8 cellular contexts compared by ENCODE assay signal in the genomic region with DNA sequence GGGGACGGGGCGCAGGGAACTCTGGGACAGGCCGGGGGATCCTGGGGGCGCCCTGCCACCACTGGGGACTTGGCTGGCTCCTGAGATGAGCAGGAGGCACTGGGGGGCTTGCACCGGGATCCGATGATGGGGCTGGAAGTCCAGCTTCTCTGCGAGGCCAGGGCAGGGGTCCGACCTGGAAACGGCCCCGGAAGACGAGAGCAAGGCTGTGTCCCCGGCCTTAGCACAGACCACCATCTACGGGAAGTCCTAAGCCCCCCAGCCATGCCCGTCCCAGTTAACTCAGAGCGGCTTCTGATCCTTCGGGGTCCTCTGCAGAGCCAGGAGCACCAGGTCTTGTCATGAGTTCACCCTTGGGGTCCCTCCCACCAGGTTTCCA. TPM values are rescaled to one million over a fixed set of nuclear protein-coding genes. Genes with fewer than 3 reads are reported as not detected.
DNase-seq lines count a peak whose midpoint lies in the region; ATAC-seq and TF ChIP-seq lines count a peak whose summit lies in the region.

No MANE protein-coding gene starts in this region.

- peak overlapping the region; percentile 66 for H3K4me3 ChIP-seq in GM08714 (ENCODE audit: low read length)
- peak overlapping the region; percentile 84 for H3K4me3 ChIP-seq in OCI-LY1 (ENCODE audit: low read depth, low read length, poor library complexity, severe bottlenecking)
- peak overlapping the region in 53 of 59 donors; percentile 8 to 84 (median 72) for H3K4me3 ChIP-seq in dorsolateral prefrontal cortex
- peak overlapping the region; percentile 80 for H3K4me3 ChIP-seq in osteoblast (ENCODE audit: insufficient read depth, low read length)

- H3K79me2 ChIP-seq in OCI-LY1 (ENCODE audit: insufficient read depth, low read length), result no peaks in the 10 kb centered on the region
- H3K79me2 ChIP-seq in osteoblast (ENCODE audit: insufficient read depth, low read length), result peaks cover 10% of the 10 kb centered on the region

- DNase-seq in dorsolateral prefrontal cortex (no peak), osteoblast (ENCODE audit: insufficient read length, low spot score, missing footprints) (no peak), NCI-H2029 treated with DMSO at 0.1 percent for 48 hours (lab: John Stamatoyannopoulos, UW) (no peak), NCI-H1930 (lab: John Stamatoyannopoulos, UW) (no peak)

- H3K9me3 ChIP-seq in OCI-LY1 (ENCODE audit: low read length) (no peaks in the 10 kb centered on the region), osteoblast (ENCODE audit: low read depth, low read length) (no peaks in the 10 kb centered on the region)

- H3K27ac ChIP-seq in OCI-LY1 (ENCODE audit: low read depth, low read length, poor library complexity, severe bottlenecking) (peak overlapping the region; percentile 83), dorsolateral prefrontal cortex (peak overlapping the region in 1 of 59 donors; percentile 52), osteoblast (ENCODE audit: low read depth, low read length) (no peak overlapping the region)

- H3K9ac ChIP-seq in OCI-LY1 (ENCODE audit: low read length), result peak overlapping the region; percentile 97

- TF ChIP-seq CTCF in OCI-LY1 (IDR thresholded peaks at IDR 0.05; ENCODE audit: low read length) (no peak), dorsolateral prefrontal cortex (IDR thresholded peaks at IDR 0.05 in 54 of 56, conservative IDR thresholded peaks at IDR 0.05 in 2 of 56; ENCODE audit: low read depth in 1 of 56, partially characterized antibody in 56 of 56) (no peak), osteoblast (IDR thresholded peaks at IDR 0.05; ENCODE audit: extremely low read depth, low read depth, low read length) (no peak)

- no peak overlapping the region for H2AFZ ChIP-seq in OCI-LY1 (ENCODE audit: low read length)
- H2AFZ ChIP-seq in osteoblast (ENCODE audit: low read length), result peak overlapping the region; percentile 62

- H3K4me2 ChIP-seq in OCI-LY1 (ENCODE audit: low read length) (peak overlapping the region; percentile 73), osteoblast (ENCODE audit: insufficient read depth, low read length) (peak overlapping the region; percentile 87)

- H3K36me3 ChIP-seq in OCI-LY1 (ENCODE audit: insufficient read depth, low read length) (peaks cover 50% of the 10 kb centered on the region), osteoblast (ENCODE audit: insufficient read depth, low read length) (peaks cover 19% of the 10 kb centered on the region)

- peaks cover 50% of the 10 kb centered on the region for H3K4me1 ChIP-seq in OCI-LY1 (ENCODE audit: insufficient read depth, low read length, severe bottlenecking)
- H3K4me1 ChIP-seq in osteoblast (ENCODE audit: insufficient read depth, low read length), result peaks cover 12% of the 10 kb centered on the region

- no peaks in the 10 kb centered on the region for H3K27me3 ChIP-seq in OCI-LY1 (ENCODE audit: insufficient read depth, low read length)
- H3K27me3 ChIP-seq in dorsolateral prefrontal cortex, result no peaks in the 10 kb centered on the region
- no peaks in the 10 kb centered on the region for H3K27me3 ChIP-seq in osteoblast (ENCODE audit: insufficient read depth, low read length)

- H4K20me1 ChIP-seq in OCI-LY1 (ENCODE audit: insufficient read depth, low read length) (no peaks in the 10 kb centered on the region), osteoblast (ENCODE audit: insufficient read depth, low read length) (no peaks in the 10 kb centered on the region)

- intact Hi-C loops in dorsolateral prefrontal cortex (cut with DNase I), result loop anchor here in 1 of 2 donors (5.0 to 10.0 kb wide), 2 partner anchors 67 to 239 kb away; no protein-coding TSS in a partner anchor

- no peaks in the 10 kb centered on the region for H3K9me2 ChIP-seq in OCI-LY1 (ENCODE audit: low read depth, low read length)

- ATAC-seq in HG02588 (IDR thresholded peaks at IDR 0.05; ENCODE audit: unreplicated experiment) (no peak), HG03342 (IDR thresholded peaks at IDR 0.05; ENCODE audit: unreplicated experiment) (no peak)

- peaks cover 2% of the 10 kb centered on the region; the same call in 1 of the 2 replicates for H3F3A ChIP-seq in OCI-LY1 (ENCODE audit: insufficient read depth, low read length)

RNA-seq across cellular contexts. Expression of gene CDT1, which starts 0.6 kb away (rescaled TPM):
- 1 to 10 TPM in 106 of 120 experiments, under 1 TPM in 14; 0.49 to 5.3 (median 2.0) TPM for total RNA-seq in dorsolateral prefrontal cortex
- 2.9 TPM in 2 replicates for total RNA-seq in osteoblast

RNA-seq across cellular contexts. Expression of gene APRT, which starts 7.6 kb away (rescaled TPM):
- total RNA-seq in dorsolateral prefrontal cortex, result 10 to 100 TPM; 21.9 to 51.6 (median 33.2) TPM
- 41.8 and 53.6 TPM in 2 replicates for total RNA-seq in osteoblast

RNA-seq across cellular contexts. Expression of gene PIEZO1, which starts 19.1 kb away (rescaled TPM):
- total RNA-seq in dorsolateral prefrontal cortex (10 to 100 TPM; 14.6 to 86.5 (median 34.6) TPM), osteoblast (187 and 207 TPM in 2 replicates)

RNA-seq across cellular contexts. Expression of gene GALNS, which starts 52.6 kb away (rescaled TPM):
- total RNA-seq in dorsolateral prefrontal cortex, result 10 to 100 TPM; 22.5 to 60.1 (median 36.3) TPM
- total RNA-seq in osteoblast, result 43.6 and 48.1 TPM in 2 replicates

RNA-seq across cellular contexts. Expression of gene TRAPPC2L, which starts 52.8 kb away (rescaled TPM):
- total RNA-seq in dorsolateral prefrontal cortex (10 to 100 TPM; 30.9 to 83.9 (median 57.9) TPM), osteoblast (43.1 and 47.7 TPM in 2 replicates)
